In the genomic region with DNA sequence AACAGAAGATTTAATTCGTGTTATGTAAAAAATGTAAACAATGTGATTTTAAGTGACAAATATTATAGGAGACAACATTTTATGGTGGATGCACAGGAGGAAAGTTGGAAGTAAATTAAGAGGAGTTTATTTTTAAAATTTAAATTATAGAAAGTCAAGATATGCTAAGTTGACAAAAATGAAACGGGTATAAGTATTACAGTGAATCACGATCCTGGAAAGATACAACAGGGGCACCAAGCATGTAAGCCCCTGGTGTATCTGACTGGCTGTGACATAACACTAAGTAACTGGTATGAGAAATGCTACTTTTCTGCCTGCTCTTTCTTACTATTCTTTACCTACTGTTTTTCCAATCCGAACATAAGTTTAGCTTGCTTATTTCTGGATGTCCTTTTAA, we compare ENCODE assay signal across 23 cellular contexts.
"Had no signal": no experiment of that assay in that cellular context is flagged by ENCODE, and none has a peak within 500 bp of the region (broad histone marks: within the 10 kb centered on the region; RNA-seq: fewer than 3 reads in every experiment).

No MANE protein-coding gene starts in this region.

- DNase-seq: activated CD4-positive, alpha-beta T cell treated with anti-CD3 and anti-CD28 coated beads for 4 hours; activated CD8-positive, alpha-beta memory T cell treated with anti-CD3 and anti-CD28 coated beads, Interleukin-2, amount 50 U/mL, for 4 hours; activated CD8-positive, alpha-beta T cell treated with anti-CD3 and anti-CD28 coated beads for 36 hours; activated effector memory CD4-positive, alpha-beta T cell treated with Interleukin-2 at 50 U/mL for 16 hours; activated naive CD4-positive, alpha-beta T cell treated with Interleukin-2 at 50 U/mL for 16 hours; activated naive CD8-positive, alpha-beta T cell treated with anti-CD3 and anti-CD28 coated beads, Interleukin-2, amount 50 U/mL, for 24 hours; activated T-cell treated with anti-CD3 and anti-CD28 coated beads, Interleukin-2, amount 50 U/mL, for 1 hour; amniotic stem cell; body of pancreas; central memory CD4-positive, alpha-beta T cell; NCI-H1105 treated with DMSO at 0.1 percent for 48 hours; NCI-H1436 treated with DMSO at 0.1 percent for 48 hours; NCI-H187 treated with DMSO at 0.1 percent for 48 hours; NCI-H2081 treated with DMSO at 0.1 percent for 48 hours; NCI-H446; NCI-H524; RPMI8226 had no signal

- ATAC-seq: activated CD4-positive, CD25-positive, alpha-beta regulatory T cell treated with anti-CD3 and anti-CD28 coated beads, Interleukin-2, amount 50 U/mL, for 24 hours; activated CD8-positive, alpha-beta T cell treated with anti-CD3 and anti-CD28 coated beads for 36 hours; activated naive CD4-positive, alpha-beta T cell treated with anti-CD3 and anti-CD28 coated beads, Interleukin-2, amount 50 U/mL, for 72 hours; activated naive CD8-positive, alpha-beta T cell treated with anti-CD3 and anti-CD28 coated beads, Interleukin-2, amount 50 U/mL, for 24 hours; body of pancreas; Right ventricle myocardium inferior had no signal

- H3K36me3 ChIP-seq: ascending aorta had no signal

- H3K27ac ChIP-seq: ascending aorta, body of pancreas, coronary artery had no signal

- H3K4me1 ChIP-seq: ascending aorta, body of pancreas had no signal

- FAIRE-seq: bronchial epithelial cell had no signal

- H3K4me3 ChIP-seq: ascending aorta, body of pancreas, coronary artery had no signal

- H3K27me3 ChIP-seq: ascending aorta, body of pancreas had no signal
